13 cellular contexts compared by ENCODE assay signal in genomic region chr7:139909379-139910050, GRCh38.
DNase-seq lines count a peak whose midpoint lies in the region; ATAC-seq and TF ChIP-seq lines count a peak whose summit lies in the region.
"Had no signal": no experiment of that assay in that cellular context is flagged by ENCODE, and none has a peak within 500 bp of the region (broad histone marks: within the 10 kb centered on the region; RNA-seq: fewer than 3 reads in every experiment).

No MANE protein-coding gene starts in this region.

- peaks cover 3% of the 10 kb centered on the region for H3K36me3 Mint-ChIP-seq in MCF 10A (ENCODE audit: insufficient read depth, unreplicated experiment)
- H3K36me3 Mint-ChIP-seq in activated naive CD8-positive, alpha-beta T cell treated with anti-CD3 and anti-CD28 coated beads for 36 hours = peaks cover 1% of the 10 kb centered on the region

- no peaks in the 10 kb centered on the region for H3F3A ChIP-seq in PC-3 (ENCODE audit: low read length, unreplicated experiment)

- no TSS peak for BruUV-seq in MCF 10A (replicated peaks; lab: Mats Ljungman, UMichigan)
- no TSS peak for BruUV-seq in PC-3 (replicated peaks; lab: Mats Ljungman, UMichigan)

- H3K79me2 ChIP-seq in PC-3 (ENCODE audit: low read length) = no peaks in the 10 kb centered on the region

- H3K4me1 ChIP-seq in breast epithelium (no peaks in the 10 kb centered on the region), PC-3 (ENCODE audit: insufficient read depth, low read length) (peaks cover 5% of the 10 kb centered on the region), urinary bladder (ENCODE audit: insufficient read depth) (no peaks in the 10 kb centered on the region), mucosa of descending colon (ENCODE audit: low read depth) (no peaks in the 10 kb centered on the region)
- H3K4me1 ChIP-seq: colonic mucosa had no signal

- no peaks in the 10 kb centered on the region for H3K27me3 Mint-ChIP-seq in MCF 10A (ENCODE audit: insufficient read depth, unreplicated experiment)
- peaks cover 1% of the 10 kb centered on the region for H3K27me3 Mint-ChIP-seq in activated naive CD8-positive, alpha-beta T cell treated with anti-CD3 and anti-CD28 coated beads for 36 hours

- CTCF ChIA-PET in MCF 10A (lab: Yijun Ruan, JAX) (interaction anchor here (0.6 kb wide), 1 partner anchor 13 kb away, joined by 4 read pairs; no protein-coding TSS in a partner anchor), PC-3 (lab: Charles Lee) (no interaction called here)

- H3K4me1 Mint-ChIP-seq in MCF 10A (ENCODE audit: insufficient read depth, unreplicated experiment) = peaks cover 8% of the 10 kb centered on the region
- H3K4me1 Mint-ChIP-seq in activated naive CD8-positive, alpha-beta T cell treated with anti-CD3 and anti-CD28 coated beads for 36 hours = peaks cover 4% of the 10 kb centered on the region

- H3K9ac ChIP-seq in PC-3 (ENCODE audit: low read length) = no peak overlapping the region

- 48% methylated on average over 6 of the region's 6 CpGs for WGBS in urinary bladder

- H3K9me3 ChIP-seq in breast epithelium (peaks cover 0 to 6% of the 10 kb centered on the region in 2 donors), PC-3 (ENCODE audit: low read length) (no peaks in the 10 kb centered on the region), mucosa of descending colon (no peaks in the 10 kb centered on the region)
- H3K9me3 ChIP-seq: colonic mucosa had no signal

- H3K27ac ChIP-seq in breast epithelium = no peak overlapping the region
- H3K27ac ChIP-seq in PC-3 (ENCODE audit: low read length) = no peak overlapping the region
- peak overlapping the region; percentile 10 for H3K27ac ChIP-seq in urinary bladder (ENCODE audit: low read depth)
- H3K27ac ChIP-seq: colonic mucosa had no signal

- no peak for TF ChIP-seq CTCF in MCF 10A (IDR thresholded peaks at IDR 0.05; ENCODE audit: unreplicated experiment)
- no peak for TF ChIP-seq CTCF in breast epithelium (IDR thresholded peaks at IDR 0.05)
- TF ChIP-seq CTCF in PC-3 (conservative IDR thresholded peaks at IDR 0.05; ENCODE audit: low read depth, low read length) = no peak
- TF ChIP-seq CTCF in mucosa of descending colon (IDR thresholded peaks at IDR 0.05) = no peak

- no peak overlapping the region for H3K4me3 Mint-ChIP-seq in MCF 10A (ENCODE audit: unreplicated experiment)
- H3K4me3 Mint-ChIP-seq in activated naive CD8-positive, alpha-beta T cell treated with anti-CD3 and anti-CD28 coated beads for 36 hours = no peak overlapping the region

- H3K36me3 ChIP-seq in breast epithelium (no peaks in the 10 kb centered on the region), PC-3 (ENCODE audit: low read depth, low read length) (no peaks in the 10 kb centered on the region), urinary bladder (ENCODE audit: insufficient read depth) (no peaks in the 10 kb centered on the region), mucosa of descending colon (ENCODE audit: low read depth) (no peaks in the 10 kb centered on the region)
- H3K36me3 ChIP-seq: colonic mucosa had no signal

- no peaks in the 10 kb centered on the region for H4K20me1 ChIP-seq in PC-3 (ENCODE audit: low read length)

- H2AFZ ChIP-seq in PC-3 (ENCODE audit: low read length) = no peak overlapping the region

- no peak overlapping the region for H3K4me2 ChIP-seq in PC-3 (ENCODE audit: low read length)

- peaks cover 6% of the 10 kb centered on the region for H3K9me3 Mint-ChIP-seq in MCF 10A (ENCODE audit: unreplicated experiment)
- peaks cover 4% of the 10 kb centered on the region for H3K9me3 Mint-ChIP-seq in activated naive CD8-positive, alpha-beta T cell treated with anti-CD3 and anti-CD28 coated beads for 36 hours

- H3K9me2 ChIP-seq in PC-3 (replicated peaks; ENCODE audit: low read length) = no peaks in the 10 kb centered on the region

- no peak for TF ChIP-seq POLR2A in breast epithelium (IDR thresholded peaks at IDR 0.05)

- H3K4me3 ChIP-seq in breast epithelium = no peak overlapping the region
- H3K4me3 ChIP-seq in PC-3 (ENCODE audit: low read length) = no peak overlapping the region
- H3K4me3 ChIP-seq in urinary bladder (ENCODE audit: low read depth, low read length) = no peak overlapping the region
- no peak overlapping the region for H3K4me3 ChIP-seq in mucosa of descending colon
- H3K4me3 ChIP-seq: colonic mucosa had no signal

- DNase-seq in MCF 10A (ENCODE audit: unreplicated experiment) = peak; percentile 13
- DNase-seq in breast epithelium (ENCODE audit: low spot score in 2 of 2) = no peak
- peak; percentile 34 for DNase-seq in PC-3
- DNase-seq in fibroblast of peridontal ligament (ENCODE audit: extremely low read depth) = peak; percentile 70
- DNase-seq in NCI-H2029 treated with DMSO at 0.1 percent for 48 hours (lab: John Stamatoyannopoulos, UW) = no peak
- DNase-seq in mucosa of descending colon = no peak
- DNase-seq in activated naive CD8-positive, alpha-beta T cell treated with anti-CD3 and anti-CD28 coated beads for 36 hours = no peak
- DNase-seq: activated CD8-positive, alpha-beta memory T cell treated with anti-CD3 and anti-CD28 coated beads, Interleukin-2, amount 50 U/mL, for 4 hours; colonic mucosa; glutamatergic neuron; nucleus accumbens; trophoblast cell had no signal

- H3K27me3 ChIP-seq in breast epithelium = no peaks in the 10 kb centered on the region
- H3K27me3 ChIP-seq in PC-3 (ENCODE audit: low read length) = no peaks in the 10 kb centered on the region
- H3K27me3 ChIP-seq: colonic mucosa had no signal

- H3K27ac Mint-ChIP-seq in MCF 10A (ENCODE audit: low read depth, unreplicated experiment) = no peak overlapping the region
- H3K27ac Mint-ChIP-seq in activated naive CD8-positive, alpha-beta T cell treated with anti-CD3 and anti-CD28 coated beads for 36 hours = no peak overlapping the region

- ATAC-seq in PC-3 (peak; percentile 91), mucosa of descending colon (no peak)

- POLR2A ChIA-PET in MCF 10A (lab: Yijun Ruan, JAX) (interaction anchor here (1.1 kb wide), 1 partner anchor 9 kb away, joined by 4 read pairs; no protein-coding TSS in a partner anchor), PC-3 (lab: Charles Lee; ENCODE audit: unreplicated experiment) (interaction anchor here (0.7 kb wide), 1 partner anchor 8 kb away, joined by 6 read pairs; no protein-coding TSS in a partner anchor)

- intact Hi-C loops in MCF 10A (cut with micrococcal nuclease) (no loop called here), breast epithelium (cut with DNase I; ENCODE audit: low total_unique reads) (no loop called here), PC-3 (cut with micrococcal nuclease) (no loop called here), mucosa of descending colon (cut with DNase I, micrococcal nuclease) (no loop called here)

Comparison
In these comparisons a context has a peak if more than half of its experiments do, and no peak if none do; other contexts are left out.
1. DNase-seq: peak in MCF 10A (single experiment), PC-3 (single experiment) and fibroblast of peridontal ligament (single experiment); none in breast epithelium (0 of 2), NCI-H2029 treated with DMSO at 0.1 percent for 48 hours (single experiment), mucosa of descending colon (0 of 3) and activated naive CD8-positive, alpha-beta T cell treated with anti-CD3 and anti-CD28 coated beads for 36 hours (single experiment).